29 cellular contexts compared by ENCODE assay signal in the genomic region with DNA sequence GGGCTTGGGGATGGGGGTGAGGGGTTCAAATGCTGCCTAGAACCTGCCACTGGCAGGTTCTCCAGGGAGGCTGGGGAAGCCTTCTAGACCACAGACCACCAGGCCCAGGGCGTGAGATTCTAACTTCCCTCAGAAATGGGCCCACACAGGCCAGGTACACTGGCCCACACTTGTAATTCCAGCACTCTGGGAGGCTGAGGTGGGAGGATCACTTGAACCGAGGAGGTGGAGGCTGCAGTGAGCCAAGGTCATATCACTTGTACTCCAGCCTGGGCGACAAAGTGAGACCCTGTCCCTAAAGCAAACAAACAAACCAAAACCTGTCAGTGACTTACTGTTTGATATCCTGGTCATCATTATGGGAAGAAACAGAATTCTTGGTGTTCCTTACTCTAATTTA. TPM values are rescaled to one million over a fixed set of nuclear protein-coding genes. Genes with fewer than 3 reads are reported as not detected.
DNase-seq lines count a peak whose midpoint lies in the region; ATAC-seq and TF ChIP-seq lines count a peak whose summit lies in the region.
"Had no signal": no experiment of that assay in that cellular context is flagged by ENCODE, and none has a peak within 500 bp of the region (broad histone marks: within the 10 kb centered on the region; RNA-seq: fewer than 3 reads in every experiment).

No MANE protein-coding gene starts in this region.

- POLR2A ChIA-PET in HEK293 (lab: Yijun Ruan, JAX), result interaction anchor here (0.5 kb wide), 1 partner anchor 58 kb away, joined by 3 read pairs; no protein-coding TSS in a partner anchor

- H3K4me3 ChIP-seq in HEK293 (ENCODE audit: low read depth, low read length) (no peak overlapping the region), rectal smooth muscle tissue (ENCODE audit: low read length) (no peak overlapping the region), upper lobe of right lung (no peak overlapping the region)
- H3K4me3 ChIP-seq: BLaER1 treated with 17β-estradiol and CSF1 and Interleukin-3, amounts not matched to agents 10 nM and 100 nM; GM23338; SJSA1 had no signal

- peaks cover 0 to 2% (median 0%) of the 10 kb centered on the region in 5 experiments for H3K9me3 Mint-ChIP-seq in brain
- H3K9me3 Mint-ChIP-seq: CD4-positive, alpha-beta T cell; GM23338; H9; HFFc6 had no signal

- H3K27me3 ChIP-seq in rectal smooth muscle tissue (ENCODE audit: control insufficient read depth, insufficient read depth, low read length), result no peaks in the 10 kb centered on the region
- H3K27me3 ChIP-seq in upper lobe of right lung, result no peaks in the 10 kb centered on the region
- H3K27me3 ChIP-seq: BLaER1 treated with 17β-estradiol and CSF1 and Interleukin-3, amounts not matched to agents 10 nM and 100 nM; SJSA1 had no signal

- CTCF ChIA-PET in HEK293 (lab: Yijun Ruan, JAX), result interaction anchor here (0.5 to 0.9 kb wide), 3 partner anchors 19 to 841 kb away, joined by 3 to 4 read pairs (median 3); no protein-coding TSS in a partner anchor

- ATAC-seq in upper lobe of right lung, result no peak

- H3K4me1 ChIP-seq in HEK293 (ENCODE audit: control insufficient read depth, insufficient read depth, low read length) (no peaks in the 10 kb centered on the region; the same call in 1 of the 2 replicates), rectal smooth muscle tissue (ENCODE audit: control insufficient read depth, insufficient read depth, low read length) (peaks cover 46% of the 10 kb centered on the region), upper lobe of right lung (peaks cover 6% of the 10 kb centered on the region)

- H3K36me3 ChIP-seq in HEK293 (ENCODE audit: control insufficient read depth in 2 of 2, insufficient read depth in 1 of 2, low read length in 2 of 2), result no peaks in the 10 kb centered on the region
- no peaks in the 10 kb centered on the region for H3K36me3 ChIP-seq in rectal smooth muscle tissue (ENCODE audit: control insufficient read depth, insufficient read depth, low read length)
- H3K36me3 ChIP-seq in upper lobe of right lung, result no peaks in the 10 kb centered on the region
- H3K36me3 ChIP-seq: BLaER1 treated with 17β-estradiol and CSF1 and Interleukin-3, amounts not matched to agents 10 nM and 100 nM; SJSA1 had no signal

- intact Hi-C loops in upper lobe of right lung (cut with DNase I), result no loop called here

- H3K9me3 ChIP-seq in HEK293 (ENCODE audit: control insufficient read depth, insufficient read depth, low read depth, low read length) (no peaks in the 10 kb centered on the region), upper lobe of right lung (no peaks in the 10 kb centered on the region)
- H3K9me3 ChIP-seq: BLaER1 treated with 17β-estradiol and CSF1 and Interleukin-3, amounts not matched to agents 10 nM and 100 nM; SJSA1 had no signal

- H3K27ac ChIP-seq in HEK293 (ENCODE audit: extremely low read depth, low read depth, low read length) (no peak overlapping the region), rectal smooth muscle tissue (ENCODE audit: low read depth, low read length) (peak overlapping the region; percentile 45), upper lobe of right lung (no peak overlapping the region)
- H3K27ac ChIP-seq: SJSA1 had no signal

- no peaks in the 10 kb centered on the region for H3K27me3 Mint-ChIP-seq in brain
- H3K27me3 Mint-ChIP-seq: CD4-positive, alpha-beta T cell had no signal

- peak overlapping the region in 4 of 5 experiments; percentile 58 to 79 (median 78) for H3K27ac Mint-ChIP-seq in brain
- H3K27ac Mint-ChIP-seq: CD4-positive, alpha-beta T cell; GM23338 had no signal

- DNase-seq in upper lobe of right lung, result peak; percentile 2
- no peak for DNase-seq in activated effector memory CD4-positive, alpha-beta T cell treated with anti-CD3 and anti-CD28 coated beads, Interleukin-2, amount 50 U/mL, for 16 hours
- DNase-seq in NCI-H82 treated with DMSO at 0.1 percent for 48 hours (lab: John Stamatoyannopoulos, UW; ENCODE audit: unreplicated experiment), result no peak
- DNase-seq in activated T-cell treated with anti-CD3 and anti-CD28 coated beads for 4 hours, result no peak
- DNase-seq: CD4-positive, alpha-beta T cell; COR-L47; DMS53; H9; HFFc6; Karpas-422; NCI-H1092; NCI-H1436; NCI-H187; NCI-H2081 treated with DMSO at 0.1 percent for 48 hours; NCI-H2171; NCI-H226; NCI-H510A; NCI-H774; Right ventricle myocardium superior; RPMI8226 had no signal

- H3K4me3 Mint-ChIP-seq in brain, result no peak overlapping the region
- H3K4me3 Mint-ChIP-seq: CD4-positive, alpha-beta T cell; GM23338; H9; HFFc6 had no signal

- H3K4me1 Mint-ChIP-seq in brain, result peaks cover 85% of the 10 kb centered on the region

- no peak overlapping the region for H3K9ac ChIP-seq in rectal smooth muscle tissue (ENCODE audit: low read length)
- H3K9ac ChIP-seq: BLaER1 treated with 17β-estradiol and CSF1 and Interleukin-3, amounts not matched to agents 10 nM and 100 nM had no signal

- H3K36me3 Mint-ChIP-seq in brain, result no peaks in the 10 kb centered on the region

- TF ChIP-seq CTCF in HEK293 (tag by site-specific recombination; IDR thresholded peaks at IDR 0.05) (no peak), brain (conservative IDR thresholded peaks at IDR 0.05) (no peak), upper lobe of right lung (IDR thresholded peaks at IDR 0.05) (no peak)

TF ChIP-seq in HEK293, 187 proteins besides CTCF, POLR2A, EP300 and RAD21:
- peak; percentile 53 for TF ChIP-seq ZFHX2 (tag by site-specific recombination; conservative IDR thresholded peaks at IDR 0.05)
- TF ChIP-seq, protein P1, sequence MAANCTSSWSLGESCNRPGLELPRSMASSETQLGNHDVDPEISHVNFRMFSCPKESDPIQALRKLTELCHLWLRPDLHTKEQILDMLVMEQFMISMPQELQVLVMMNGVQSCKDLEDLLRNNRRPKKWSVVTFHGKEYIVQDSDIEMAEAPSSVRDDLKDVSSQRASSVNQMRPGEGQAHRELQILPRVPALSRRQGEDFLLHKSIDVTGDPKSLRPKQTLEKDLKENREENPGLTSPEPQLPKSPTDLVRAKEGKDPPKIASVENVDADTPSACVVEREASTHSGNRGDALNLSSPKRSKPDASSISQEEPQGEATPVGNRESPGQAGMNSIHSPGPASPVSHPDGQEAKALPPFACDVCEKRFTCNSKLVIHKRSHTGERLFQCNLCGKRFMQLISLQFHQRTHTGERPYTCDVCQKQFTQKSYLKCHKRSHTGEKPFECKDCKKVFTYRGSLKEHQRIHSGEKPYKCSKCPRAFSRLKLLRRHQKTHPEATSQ (tag by site-specific recombination; IDR thresholded peaks at IDR 0.05), result no peak
- TF ChIP-seq, protein P2, sequence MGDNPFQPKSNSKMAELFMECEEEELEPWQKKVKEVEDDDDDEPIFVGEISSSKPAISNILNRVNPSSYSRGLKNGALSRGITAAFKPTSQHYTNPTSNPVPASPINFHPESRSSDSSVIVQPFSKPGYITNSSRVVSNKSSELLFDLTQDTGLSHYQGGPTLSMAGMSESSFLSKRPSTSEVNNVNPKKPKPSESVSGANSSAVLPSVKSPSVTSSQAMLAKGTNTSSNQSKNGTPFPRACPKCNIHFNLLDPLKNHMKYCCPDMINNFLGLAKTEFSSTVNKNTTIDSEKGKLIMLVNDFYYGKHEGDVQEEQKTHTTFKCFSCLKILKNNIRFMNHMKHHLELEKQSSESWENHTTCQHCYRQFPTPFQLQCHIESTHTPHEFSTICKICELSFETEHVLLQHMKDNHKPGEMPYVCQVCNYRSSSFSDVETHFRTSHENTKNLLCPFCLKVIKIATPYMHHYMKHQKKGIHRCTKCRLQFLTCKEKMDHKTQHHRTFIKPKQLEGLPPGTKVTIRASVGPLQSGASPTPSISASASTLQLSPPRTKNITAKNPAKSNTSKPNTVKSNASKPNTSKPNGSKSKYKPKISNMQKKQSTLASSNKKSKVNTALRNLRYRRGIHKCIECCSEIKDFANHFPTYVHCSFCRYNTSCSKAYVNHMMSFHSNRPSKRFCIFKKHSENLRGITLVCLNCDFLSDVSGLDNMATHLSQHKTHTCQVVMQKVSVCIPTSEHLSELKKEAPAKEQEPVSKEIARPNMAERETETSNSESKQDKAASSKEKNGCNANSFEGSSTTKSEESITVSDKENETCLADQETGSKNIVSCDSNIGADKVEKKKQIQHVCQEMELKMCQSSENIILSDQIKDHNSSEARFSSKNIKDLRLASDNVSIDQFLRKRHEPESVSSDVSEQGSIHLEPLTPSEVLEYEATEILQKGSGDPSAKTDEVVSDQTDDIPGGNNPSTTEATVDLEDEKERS (tag by site-specific recombination; IDR thresholded peaks at IDR 0.05), result no peak
- no peak for TF ChIP-seq ZNF350 (tag by site-specific recombination; IDR thresholded peaks at IDR 0.05)
- peak; percentile 67 for TF ChIP-seq EGR2 (tag by site-specific recombination; IDR thresholded peaks at IDR 0.05; ENCODE audit: low read depth)
- TF ChIP-seq ZNF16 (tag by site-specific recombination; IDR thresholded peaks at IDR 0.05; ENCODE audit: low read depth), result no peak
TF ChIP-seq in HEK293: peak in this region for 2.

RNA-seq across cellular contexts. Expression of gene OPTC, which starts 31.7 kb away (rescaled TPM):
- not detected for polyA plus RNA-seq in brain (ENCODE audit: insufficient read depth, low read depth, low replicate concordance)
- total RNA-seq in upper lobe of right lung, result not detected
- total RNA-seq: CD4-positive, alpha-beta T cell; Daoy; G401; HFFc6; Right ventricle myocardium superior; SJSA1 had no signal
- polyA plus RNA-seq: AG04450 had no signal

RNA-seq across cellular contexts. Expression of gene PRELP, which starts 50.1 kb away (rescaled TPM):
- polyA plus RNA-seq in brain (ENCODE audit: insufficient read depth, low read depth, low replicate concordance), result 13.3 TPM
- 91.8 TPM for total RNA-seq in upper lobe of right lung
- total RNA-seq: CD4-positive, alpha-beta T cell; Daoy; G401; SJSA1 had no signal
